In the genomic region with DNA sequence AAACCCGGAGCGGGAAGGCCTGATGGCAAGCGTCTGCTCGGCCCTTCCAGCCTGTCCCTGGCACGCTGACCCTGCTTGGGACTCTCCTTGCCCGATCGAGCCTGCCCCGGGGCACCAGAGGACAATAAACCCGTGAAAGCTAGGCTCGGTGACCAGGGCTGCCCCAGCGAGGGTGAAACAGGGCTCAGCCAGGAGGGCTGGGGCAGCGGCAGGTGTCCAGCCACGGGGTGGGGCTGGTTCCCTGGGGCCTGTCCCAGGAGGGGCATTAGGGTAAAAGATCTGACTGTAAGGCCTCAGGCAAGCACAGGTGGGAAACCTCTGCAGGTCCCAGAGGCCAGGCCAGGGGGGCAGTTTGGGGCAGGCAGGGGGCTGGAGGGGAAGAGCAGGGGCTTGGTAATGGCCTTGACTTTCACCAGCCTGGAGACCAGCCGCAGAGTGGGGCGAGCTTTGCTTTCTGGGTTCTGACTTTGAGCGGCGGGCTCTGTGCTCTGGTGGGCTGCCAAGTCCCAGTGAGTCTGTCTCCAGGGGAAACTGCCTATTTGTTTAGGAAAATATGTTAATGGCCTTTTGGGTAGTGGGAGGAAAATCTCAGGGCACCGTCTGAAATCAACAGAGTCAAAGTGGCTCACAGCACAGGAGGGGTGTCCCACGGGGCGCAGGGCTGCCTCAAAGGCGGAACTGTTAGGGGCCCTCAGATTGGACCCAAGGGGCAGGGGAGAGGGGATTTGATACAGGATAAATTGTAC, we compare ENCODE assay signal across 17 cellular contexts.
DNase-seq lines count a peak whose midpoint lies in the region; ATAC-seq, FAIRE-seq and TF ChIP-seq lines count a peak whose summit lies in the region.
"Had no signal": no experiment of that assay in that cellular context is flagged by ENCODE, and none has a peak within 500 bp of the region (broad histone marks: within the 10 kb centered on the region; RNA-seq: fewer than 3 reads in every experiment).

No MANE protein-coding gene starts in this region.

- intact Hi-C loops in kidney (cut with DNase I) = no loop called here
- intact Hi-C loops in colonic mucosa (cut with DNase I) = no loop called here

- no peak for FAIRE-seq in kidney (lab: Jason Lieb, UNC)

- no peak overlapping the region for H3K4me3 Mint-ChIP-seq in WTC11
- H3K4me3 Mint-ChIP-seq: activated T-cell treated with anti-CD3 and anti-CD28 coated beads, Interleukin-2, amount 50 U/mL, for 24 hours; CD4-positive, CD25-positive, alpha-beta regulatory T cell; endodermal cell had no signal

- H3K9me3 Mint-ChIP-seq in WTC11 = peaks cover 6% of the 10 kb centered on the region

- H3K36me3 ChIP-seq in kidney (ENCODE audit: control insufficient read depth in 1 of 2, insufficient read depth in 2 of 2, low read length in 2 of 2) (no peaks in the 10 kb centered on the region), skeletal muscle tissue (ENCODE audit: control insufficient read depth in 3 of 3, insufficient read depth in 3 of 3, low read length in 3 of 3) (no peaks in the 10 kb centered on the region), colonic mucosa (no peaks in the 10 kb centered on the region)

- no peak for TF ChIP-seq CTCF in WTC11 (IDR thresholded peaks at IDR 0.05)
- TF ChIP-seq CTCF in kidney (IDR thresholded peaks at IDR 0.05; ENCODE audit: borderline replicate concordance, extremely low read depth, insufficient read depth) = no peak
- no peak for TF ChIP-seq CTCF in colonic mucosa (IDR thresholded peaks at IDR 0.05)

- H3K27me3 Mint-ChIP-seq in WTC11 (ENCODE audit: low read depth) = no peaks in the 10 kb centered on the region; the same call in 1 of the 2 replicates

- peaks cover 0 to 3% of the 10 kb centered on the region in 2 donors for H3K9me3 ChIP-seq in kidney (ENCODE audit: control insufficient read depth in 1 of 2, low read length in 2 of 2)
- no peaks in the 10 kb centered on the region for H3K9me3 ChIP-seq in skeletal muscle tissue (ENCODE audit: control insufficient read depth in 3 of 3, low read length in 3 of 3)
- no peaks in the 10 kb centered on the region for H3K9me3 ChIP-seq in colonic mucosa

- in situ Hi-C loops in G401 (cut with HindIII; ENCODE audit: low sequenced_read_pairs) = no loop called here

- no peak for ATAC-seq in WTC11
- ATAC-seq in HG03520 (IDR thresholded peaks at IDR 0.05; ENCODE audit: unreplicated experiment) = no peak
- ATAC-seq: stimulated activated naive CD8-positive, alpha-beta T cell treated with anti-CD3 and anti-CD28 coated beads, Interleukin-15, Interleukin-2, amounts not matched to agents 100 U/mL and 50 U/mL, for 24 hours had no signal

- H3K4me1 ChIP-seq in kidney (ENCODE audit: control insufficient read depth in 1 of 2, insufficient read depth in 1 of 2, low read depth in 1 of 2, low read length in 2 of 2) = peaks cover 3 to 8% of the 10 kb centered on the region in 2 donors
- peaks cover 7 to 30% (median 29%) of the 10 kb centered on the region in 3 donors for H3K4me1 ChIP-seq in skeletal muscle tissue (ENCODE audit: control insufficient read depth in 3 of 3, insufficient read depth in 3 of 3, low read length in 3 of 3)
- H3K4me1 ChIP-seq in colonic mucosa = peaks cover 19% of the 10 kb centered on the region

- H3K4me1 Mint-ChIP-seq in WTC11 = peaks cover 5% of the 10 kb centered on the region

- H3K4me3 ChIP-seq in kidney (ENCODE audit: low read length in 2 of 2) (no peak overlapping the region), skeletal muscle tissue (ENCODE audit: low read length in 3 of 3) (no peak overlapping the region), colonic mucosa (no peak overlapping the region)

- CTCF ChIA-PET in WTC11 (lab: Charles Lee) = interaction anchor here (1.0 kb wide), 1 partner anchor 11 kb away, joined by 5 read pairs; no protein-coding TSS in a partner anchor

- DNase-seq in NAMALWA (ENCODE audit: low spot score) (peak; percentile 27), WTC11 (ENCODE audit: low spot score) (no peak), kidney (peak; percentile 82), colonic mucosa (no peak), T1000 (lab: John Stamatoyannopoulos, UW) (no peak), G401 (ENCODE audit: low spot score) (no peak)
- DNase-seq: activated CD4-positive, alpha-beta T cell treated with anti-CD3 and anti-CD28 coated beads for 1 hour; activated T-cell treated with anti-CD3 and anti-CD28 coated beads, Interleukin-2, amount 50 U/mL, for 24 hours; CD4-positive, CD25-positive, alpha-beta regulatory T cell; endodermal cell; NCI-H1694; OCI-M1; stimulated activated CD4-positive, alpha-beta T cell treated with anti-CD3 and anti-CD28 coated beads, Interleukin-4, amount 100 ng/mL, for 1 hour; stimulated activated naive CD8-positive, alpha-beta T cell treated with anti-CD3 and anti-CD28 coated beads, Interleukin-15, Interleukin-2, amounts not matched to agents 100 U/mL and 50 U/mL, for 24 hours; SW 1271 had no signal

- peak overlapping the region; percentile 33 to 67 for H3K27ac ChIP-seq in kidney (ENCODE audit: low read depth in 2 of 2, low read length in 2 of 2)
- no peak overlapping the region for H3K27ac ChIP-seq in skeletal muscle tissue (ENCODE audit: low read depth, low read length)
- H3K27ac ChIP-seq in colonic mucosa = no peak overlapping the region

- H3K27me3 ChIP-seq in skeletal muscle tissue (ENCODE audit: control insufficient read depth in 3 of 3, insufficient read depth in 3 of 3, low read length in 3 of 3) = no peaks in the 10 kb centered on the region
- no peaks in the 10 kb centered on the region for H3K27me3 ChIP-seq in colonic mucosa

- POLR2A ChIA-PET in WTC11 (lab: Charles Lee) = no interaction called here

- H3K27ac Mint-ChIP-seq in WTC11 = peak overlapping the region; percentile 65
- H3K27ac Mint-ChIP-seq: activated T-cell treated with anti-CD3 and anti-CD28 coated beads, Interleukin-2, amount 50 U/mL, for 24 hours; CD4-positive, CD25-positive, alpha-beta regulatory T cell; endodermal cell had no signal

- no peaks in the 10 kb centered on the region for H3K36me3 Mint-ChIP-seq in WTC11

- H3K9ac ChIP-seq in kidney (ENCODE audit: low read length in 2 of 2) = no peak overlapping the region
- peak overlapping the region in 2 of 3 donors; percentile 45 for H3K9ac ChIP-seq in skeletal muscle tissue (ENCODE audit: low read depth in 1 of 3, low read length in 3 of 3)
- no peak overlapping the region for H3K9ac ChIP-seq in colonic mucosa (ENCODE audit: low read depth in 2 of 2, low read length in 2 of 2)

TF ChIP-seq in WTC11, 78 proteins besides CTCF, POLR2A, EP300 and RAD21:
- TF ChIP-seq CBFB (CRISPR knock-in tag; IDR thresholded peaks at IDR 0.05; ENCODE audit: low read depth) = no peak

Comparison
In these comparisons a context has a peak if more than half of its experiments do, and no peak if none do; other contexts are left out.
1. DNase-seq: peak in NAMALWA (single experiment) and kidney (single experiment); none in WTC11 (single experiment), colonic mucosa (single experiment), T1000 (single experiment) and G401 (single experiment).
2. H3K27ac ChIP-seq: peak in kidney (2 of 2); none in skeletal muscle tissue (single experiment) and colonic mucosa (single experiment).
3. H3K9ac ChIP-seq: peak in skeletal muscle tissue (2 of 3); none in kidney (0 of 2) and colonic mucosa (0 of 2).